In the genomic region with DNA sequence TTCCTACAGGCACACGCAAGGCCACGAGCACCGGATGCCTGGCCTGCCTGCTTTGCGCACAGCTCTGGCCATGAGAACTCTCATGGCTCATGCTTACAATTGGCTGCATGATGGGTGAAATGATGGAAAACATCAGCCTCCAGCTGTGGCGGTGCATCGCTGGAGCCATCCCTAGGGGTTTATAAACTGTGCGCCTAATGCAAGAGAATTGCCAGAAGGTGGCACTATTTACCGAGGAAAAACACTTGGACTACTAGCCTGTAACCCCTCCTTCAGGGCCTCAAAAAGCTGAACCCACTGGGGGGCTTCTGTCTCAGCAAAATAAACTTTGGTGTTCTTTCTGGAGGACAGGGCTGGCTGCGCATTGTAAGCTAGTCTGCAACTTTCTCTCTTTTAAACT, we compare ENCODE assay signal across 9 cellular contexts. TPM values are rescaled to one million over a fixed set of nuclear protein-coding genes. Genes with fewer than 3 reads are reported as not detected.
DNase-seq lines count a peak whose midpoint lies in the region; ATAC-seq lines count a peak whose summit lies in the region.
"Had no signal": no experiment of that assay in that cellular context is flagged by ENCODE, and none has a peak within 500 bp of the region (broad histone marks: within the 10 kb centered on the region; RNA-seq: fewer than 3 reads in every experiment).

No MANE protein-coding gene starts in this region.

- H3K27ac Mint-ChIP-seq in activated T-helper 17 cell treated with anti-CD3 and anti-CD28 coated beads, Interleukin-2, amount 50 U/mL, for 72 hours, result no peak overlapping the region
- H3K27ac Mint-ChIP-seq: T-helper 1 cell treated with Interleukin-12 subunit alpha and Interleukin-12 subunit beta and Interleukin-4 antibody, amounts not matched to agents 30 μg/mL and 1 μg/mL, for 36 hours had no signal

- H3K9me3 Mint-ChIP-seq in activated T-helper 17 cell treated with anti-CD3 and anti-CD28 coated beads, Interleukin-2, amount 50 U/mL, for 72 hours, result no peaks in the 10 kb centered on the region
- H3K9me3 Mint-ChIP-seq: T-helper 1 cell treated with Interleukin-12 subunit alpha and Interleukin-12 subunit beta and Interleukin-4 antibody, amounts not matched to agents 30 μg/mL and 1 μg/mL, for 36 hours had no signal

- no peaks in the 10 kb centered on the region for H3K27me3 Mint-ChIP-seq in activated T-helper 17 cell treated with anti-CD3 and anti-CD28 coated beads, Interleukin-2, amount 50 U/mL, for 72 hours

- H3K4me3 Mint-ChIP-seq in activated T-helper 17 cell treated with anti-CD3 and anti-CD28 coated beads, Interleukin-2, amount 50 U/mL, for 72 hours, result no peak overlapping the region
- H3K4me3 Mint-ChIP-seq: T-helper 1 cell treated with Interleukin-12 subunit alpha and Interleukin-12 subunit beta and Interleukin-4 antibody, amounts not matched to agents 30 μg/mL and 1 μg/mL, for 36 hours had no signal

- no peaks in the 10 kb centered on the region for H3K4me1 Mint-ChIP-seq in activated T-helper 17 cell treated with anti-CD3 and anti-CD28 coated beads, Interleukin-2, amount 50 U/mL, for 72 hours

- DNase-seq in NCI-H1417 (lab: John Stamatoyannopoulos, UW) (peak in 2 of 3 experiments; percentile 6 to 24), NCI-H1417 treated with DMSO at 0.1 percent for 48 hours (lab: John Stamatoyannopoulos, UW) (no peak), NCI-H2227 treated with DMSO at 0.1 percent for 48 hours (lab: John Stamatoyannopoulos, UW) (peak; percentile 22), dermis microvascular lymphatic vessel endothelial cell (ENCODE audit: low read depth in 2 of 2) (peak; percentile 6 to 32), pons (ENCODE audit: low spot score) (peak; percentile 30), dedifferentiated amniotic fluid mesenchymal stem cell (ENCODE audit: extremely low spot score) (no peak)

- no peak for ATAC-seq in activated T-helper 17 cell treated with anti-CD3 and anti-CD28 coated beads, Interleukin-2, amount 50 U/mL, for 72 hours (replicated peaks)
- ATAC-seq in HG03571 (IDR thresholded peaks at IDR 0.05; ENCODE audit: unreplicated experiment), result no peak

- peaks cover 20% of the 10 kb centered on the region for H3K36me3 Mint-ChIP-seq in activated T-helper 17 cell treated with anti-CD3 and anti-CD28 coated beads, Interleukin-2, amount 50 U/mL, for 72 hours (ENCODE audit: low read depth)

RNA-seq across cellular contexts. Expression of a gene that starts 51.9 kb away (rescaled TPM):
- total RNA-seq in dermis microvascular lymphatic vessel endothelial cell, result 7.4 and 10.6 TPM in 2 replicates
- 10 to 100 TPM; 22.0 to 30.2 TPM for total RNA-seq in activated T-helper 17 cell treated with anti-CD3 and anti-CD28 coated beads, Interleukin-2, amount 50 U/mL, for 72 hours

Comparison
In these comparisons a context has a peak if more than half of its experiments do, and no peak if none do; other contexts are left out.
1. DNase-seq: peak in NCI-H1417 (2 of 3), NCI-H2227 treated with DMSO at 0.1 percent for 48 hours (single experiment), dermis microvascular lymphatic vessel endothelial cell (2 of 2) and pons (single experiment); none in NCI-H1417 treated with DMSO at 0.1 percent for 48 hours (single experiment) and dedifferentiated amniotic fluid mesenchymal stem cell (single experiment).